Comparison of ENCODE assay signal across 1 cellular context in the genomic region with DNA sequence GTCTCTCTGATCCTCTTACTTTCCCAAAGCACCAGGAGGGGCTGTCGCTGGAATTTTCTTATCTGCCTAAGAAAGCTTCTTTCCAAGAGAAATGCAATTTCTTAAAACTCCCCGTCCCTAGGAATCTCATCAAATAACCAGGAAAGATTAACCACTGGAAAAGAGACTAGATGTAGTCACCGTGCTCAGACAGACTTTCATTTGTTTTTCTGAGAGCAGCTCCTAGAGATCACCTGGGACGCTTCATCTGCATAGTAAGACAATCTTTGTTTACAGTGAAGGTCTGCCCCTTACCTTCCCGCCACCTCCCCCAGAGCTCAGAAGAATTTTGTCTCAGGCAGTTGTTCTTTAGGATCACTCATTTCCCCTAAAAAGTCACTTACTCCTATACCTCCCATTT.
TF ChIP-seq lines count a peak whose summit lies in the region.

No MANE protein-coding gene starts in this region.

TF ChIP-seq in GM23338, 12 proteins besides CTCF, POLR2A, EP300 and RAD21 (continued from another document):
- TF ChIP-seq, protein P1, sequence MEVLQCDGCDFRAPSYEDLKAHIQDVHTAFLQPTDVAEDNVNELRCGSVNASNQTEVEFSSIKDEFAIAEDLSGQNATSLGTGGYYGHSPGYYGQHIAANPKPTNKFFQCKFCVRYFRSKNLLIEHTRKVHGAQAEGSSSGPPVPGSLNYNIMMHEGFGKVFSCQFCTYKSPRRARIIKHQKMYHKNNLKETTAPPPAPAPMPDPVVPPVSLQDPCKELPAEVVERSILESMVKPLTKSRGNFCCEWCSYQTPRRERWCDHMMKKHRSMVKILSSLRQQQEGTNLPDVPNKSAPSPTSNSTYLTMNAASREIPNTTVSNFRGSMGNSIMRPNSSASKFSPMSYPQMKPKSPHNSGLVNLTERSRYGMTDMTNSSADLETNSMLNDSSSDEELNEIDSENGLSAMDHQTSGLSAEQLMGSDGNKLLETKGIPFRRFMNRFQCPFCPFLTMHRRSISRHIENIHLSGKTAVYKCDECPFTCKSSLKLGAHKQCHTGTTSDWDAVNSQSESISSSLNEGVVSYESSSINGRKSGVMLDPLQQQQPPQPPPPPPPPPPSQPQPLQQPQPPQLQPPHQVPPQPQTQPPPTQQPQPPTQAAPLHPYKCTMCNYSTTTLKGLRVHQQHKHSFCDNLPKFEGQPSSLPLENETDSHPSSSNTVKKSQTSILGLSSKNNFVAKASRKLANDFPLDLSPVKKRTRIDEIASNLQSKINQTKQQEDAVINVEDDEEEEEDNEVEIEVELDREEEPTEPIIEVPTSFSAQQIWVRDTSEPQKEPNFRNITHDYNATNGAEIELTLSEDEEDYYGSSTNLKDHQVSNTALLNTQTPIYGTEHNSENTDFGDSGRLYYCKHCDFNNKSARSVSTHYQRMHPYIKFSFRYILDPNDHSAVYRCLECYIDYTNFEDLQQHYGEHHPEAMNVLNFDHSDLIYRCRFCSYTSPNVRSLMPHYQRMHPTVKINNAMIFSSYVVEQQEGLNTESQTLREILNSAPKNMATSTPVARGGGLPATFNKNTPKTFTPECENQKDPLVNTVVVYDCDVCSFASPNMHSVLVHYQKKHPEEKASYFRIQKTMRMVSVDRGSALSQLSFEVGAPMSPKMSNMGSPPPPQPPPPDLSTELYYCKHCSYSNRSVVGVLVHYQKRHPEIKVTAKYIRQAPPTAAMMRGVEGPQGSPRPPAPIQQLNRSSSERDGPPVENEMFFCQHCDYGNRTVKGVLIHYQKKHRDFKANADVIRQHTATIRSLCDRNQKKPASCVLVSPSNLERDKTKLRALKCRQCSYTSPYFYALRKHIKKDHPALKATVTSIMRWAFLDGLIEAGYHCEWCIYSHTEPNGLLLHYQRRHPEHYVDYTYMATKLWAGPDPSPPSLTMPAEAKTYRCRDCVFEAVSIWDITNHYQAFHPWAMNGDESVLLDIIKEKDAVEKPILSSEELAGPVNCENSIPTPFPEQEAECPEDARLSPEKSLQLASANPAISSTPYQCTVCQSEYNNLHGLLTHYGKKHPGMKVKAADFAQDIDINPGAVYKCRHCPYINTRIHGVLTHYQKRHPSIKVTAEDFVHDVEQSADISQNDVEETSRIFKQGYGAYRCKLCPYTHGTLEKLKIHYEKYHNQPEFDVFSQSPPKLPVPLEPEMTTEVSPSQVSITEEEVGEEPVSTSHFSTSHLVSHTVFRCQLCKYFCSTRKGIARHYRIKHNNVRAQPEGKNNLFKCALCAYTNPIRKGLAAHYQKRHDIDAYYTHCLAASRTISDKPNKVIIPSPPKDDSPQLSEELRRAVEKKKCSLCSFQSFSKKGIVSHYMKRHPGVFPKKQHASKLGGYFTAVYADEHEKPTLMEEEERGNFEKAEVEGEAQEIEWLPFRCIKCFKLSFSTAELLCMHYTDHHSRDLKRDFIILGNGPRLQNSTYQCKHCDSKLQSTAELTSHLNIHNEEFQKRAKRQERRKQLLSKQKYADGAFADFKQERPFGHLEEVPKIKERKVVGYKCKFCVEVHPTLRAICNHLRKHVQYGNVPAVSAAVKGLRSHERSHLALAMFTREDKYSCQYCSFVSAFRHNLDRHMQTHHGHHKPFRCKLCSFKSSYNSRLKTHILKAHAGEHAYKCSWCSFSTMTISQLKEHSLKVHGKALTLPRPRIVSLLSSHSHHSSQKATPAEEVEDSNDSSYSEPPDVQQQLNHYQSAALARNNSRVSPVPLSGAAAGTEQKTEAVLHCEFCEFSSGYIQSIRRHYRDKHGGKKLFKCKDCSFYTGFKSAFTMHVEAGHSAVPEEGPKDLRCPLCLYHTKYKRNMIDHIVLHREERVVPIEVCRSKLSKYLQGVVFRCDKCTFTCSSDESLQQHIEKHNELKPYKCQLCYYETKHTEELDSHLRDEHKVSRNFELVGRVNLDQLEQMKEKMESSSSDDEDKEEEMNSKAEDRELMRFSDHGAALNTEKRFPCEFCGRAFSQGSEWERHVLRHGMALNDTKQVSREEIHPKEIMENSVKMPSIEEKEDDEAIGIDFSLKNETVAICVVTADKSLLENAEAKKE (CRISPR knock-in tag; IDR thresholded peaks at IDR 0.05), result no peak
- no peak for TF ChIP-seq ZNF331 (CRISPR knock-in tag; IDR thresholded peaks at IDR 0.05; ENCODE audit: low read depth)
- TF ChIP-seq CREB1 (CRISPR knock-in tag; IDR thresholded peaks at IDR 0.05; ENCODE audit: low read depth), result no peak
- TF ChIP-seq EZH2 (IDR thresholded peaks at IDR 0.05; ENCODE audit: low read depth, unreplicated experiment), result no peak
- TF ChIP-seq STAT1 (IDR thresholded peaks at IDR 0.05; ENCODE audit: unreplicated experiment), result no peak
- no peak for TF ChIP-seq NANOG (IDR thresholded peaks at IDR 0.05; ENCODE audit: borderline replicate concordance)
- TF ChIP-seq, protein P2, sequence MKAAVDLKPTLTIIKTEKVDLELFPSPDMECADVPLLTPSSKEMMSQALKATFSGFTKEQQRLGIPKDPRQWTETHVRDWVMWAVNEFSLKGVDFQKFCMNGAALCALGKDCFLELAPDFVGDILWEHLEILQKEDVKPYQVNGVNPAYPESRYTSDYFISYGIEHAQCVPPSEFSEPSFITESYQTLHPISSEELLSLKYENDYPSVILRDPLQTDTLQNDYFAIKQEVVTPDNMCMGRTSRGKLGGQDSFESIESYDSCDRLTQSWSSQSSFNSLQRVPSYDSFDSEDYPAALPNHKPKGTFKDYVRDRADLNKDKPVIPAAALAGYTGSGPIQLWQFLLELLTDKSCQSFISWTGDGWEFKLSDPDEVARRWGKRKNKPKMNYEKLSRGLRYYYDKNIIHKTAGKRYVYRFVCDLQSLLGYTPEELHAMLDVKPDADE (IDR thresholded peaks at IDR 0.05), result no peak
- TF ChIP-seq, protein P3, sequence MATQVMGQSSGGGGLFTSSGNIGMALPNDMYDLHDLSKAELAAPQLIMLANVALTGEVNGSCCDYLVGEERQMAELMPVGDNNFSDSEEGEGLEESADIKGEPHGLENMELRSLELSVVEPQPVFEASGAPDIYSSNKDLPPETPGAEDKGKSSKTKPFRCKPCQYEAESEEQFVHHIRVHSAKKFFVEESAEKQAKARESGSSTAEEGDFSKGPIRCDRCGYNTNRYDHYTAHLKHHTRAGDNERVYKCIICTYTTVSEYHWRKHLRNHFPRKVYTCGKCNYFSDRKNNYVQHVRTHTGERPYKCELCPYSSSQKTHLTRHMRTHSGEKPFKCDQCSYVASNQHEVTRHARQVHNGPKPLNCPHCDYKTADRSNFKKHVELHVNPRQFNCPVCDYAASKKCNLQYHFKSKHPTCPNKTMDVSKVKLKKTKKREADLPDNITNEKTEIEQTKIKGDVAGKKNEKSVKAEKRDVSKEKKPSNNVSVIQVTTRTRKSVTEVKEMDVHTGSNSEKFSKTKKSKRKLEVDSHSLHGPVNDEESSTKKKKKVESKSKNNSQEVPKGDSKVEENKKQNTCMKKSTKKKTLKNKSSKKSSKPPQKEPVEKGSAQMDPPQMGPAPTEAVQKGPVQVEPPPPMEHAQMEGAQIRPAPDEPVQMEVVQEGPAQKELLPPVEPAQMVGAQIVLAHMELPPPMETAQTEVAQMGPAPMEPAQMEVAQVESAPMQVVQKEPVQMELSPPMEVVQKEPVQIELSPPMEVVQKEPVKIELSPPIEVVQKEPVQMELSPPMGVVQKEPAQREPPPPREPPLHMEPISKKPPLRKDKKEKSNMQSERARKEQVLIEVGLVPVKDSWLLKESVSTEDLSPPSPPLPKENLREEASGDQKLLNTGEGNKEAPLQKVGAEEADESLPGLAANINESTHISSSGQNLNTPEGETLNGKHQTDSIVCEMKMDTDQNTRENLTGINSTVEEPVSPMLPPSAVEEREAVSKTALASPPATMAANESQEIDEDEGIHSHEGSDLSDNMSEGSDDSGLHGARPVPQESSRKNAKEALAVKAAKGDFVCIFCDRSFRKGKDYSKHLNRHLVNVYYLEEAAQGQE (IDR thresholded peaks at IDR 0.05; ENCODE audit: unreplicated experiment), result no peak
- no peak for TF ChIP-seq JUNB (IDR thresholded peaks at IDR 0.05; ENCODE audit: unreplicated experiment)
- no peak for TF ChIP-seq ZNF114 (CRISPR knock-in tag; IDR thresholded peaks at IDR 0.05)
